In the genomic region with DNA sequence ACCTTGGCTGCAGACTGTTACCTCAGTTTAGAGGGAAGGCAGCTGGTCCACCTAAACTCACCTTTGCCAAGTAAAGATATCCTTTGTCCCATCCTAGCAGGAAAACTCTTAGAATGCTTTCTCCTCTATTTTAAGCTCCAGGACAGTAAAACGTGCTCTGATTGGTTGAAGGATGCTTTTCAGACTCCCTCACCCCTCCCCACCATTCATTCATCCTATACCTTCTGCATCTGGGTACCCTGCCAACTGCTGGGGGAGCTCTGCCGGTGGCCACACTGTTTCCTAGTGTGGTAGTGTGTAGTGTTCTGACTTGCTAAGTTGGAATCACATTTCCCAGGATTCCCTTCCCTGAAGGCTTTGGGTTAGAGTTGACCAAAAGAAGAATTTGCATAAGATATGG, we compare ENCODE assay signal across 20 cellular contexts. TPM values are rescaled to one million over a fixed set of nuclear protein-coding genes. Genes with fewer than 3 reads are reported as not detected.
"Had no signal": no experiment of that assay in that cellular context is flagged by ENCODE, and none has a peak within 500 bp of the region (broad histone marks: within the 10 kb centered on the region; RNA-seq: fewer than 3 reads in every experiment).

No MANE protein-coding gene starts in this region.

- H3K27ac ChIP-seq: esophagus squamous epithelium, gastroesophageal sphincter, psoas muscle, spleen, testis had no signal

- H3K36me3 ChIP-seq: esophagus squamous epithelium, gastroesophageal sphincter, pancreas, spleen, tibial nerve had no signal

- H3K9me3 Mint-ChIP-seq: central memory CD8-positive, alpha-beta T cell; nephron progenitor cell; stimulated activated memory B cell treated with anti-CD40 and anti-IgM and Interleukin-4, amounts not matched to agents 10 μg/mL and 1 μg/mL and 100 μg/mL, for 72 hours; stimulated activated naive CD8-positive, alpha-beta T cell treated with anti-CD3 and anti-CD28 coated beads, Interleukin-15, amount 100 ng/mL, for 72 hours had no signal

- H3K4me3 Mint-ChIP-seq: central memory CD8-positive, alpha-beta T cell; naive thymus-derived CD4-positive, alpha-beta T cell; nephron progenitor cell; stimulated activated memory B cell treated with anti-CD40 and anti-IgM and Interleukin-4, amounts not matched to agents 10 μg/mL and 1 μg/mL and 100 μg/mL, for 72 hours; stimulated activated naive CD8-positive, alpha-beta T cell treated with anti-CD3 and anti-CD28 coated beads, Interleukin-15, amount 100 ng/mL, for 72 hours had no signal

- H3K36me3 Mint-ChIP-seq: naive thymus-derived CD4-positive, alpha-beta T cell; stimulated activated memory B cell treated with anti-CD40 and anti-IgM and Interleukin-4, amounts not matched to agents 10 μg/mL and 1 μg/mL and 100 μg/mL, for 72 hours had no signal

- ATAC-seq: gastroesophageal sphincter; naive thymus-derived CD4-positive, alpha-beta T cell; psoas muscle; stimulated activated memory B cell treated with anti-CD40 and anti-IgM and Interleukin-4, amounts not matched to agents 10 μg/mL and 1 μg/mL and 100 μg/mL, for 72 hours; stimulated activated naive CD8-positive, alpha-beta T cell treated with anti-CD3 and anti-CD28 coated beads, Interleukin-15, amount 100 ng/mL, for 72 hours had no signal

- H3K4me1 Mint-ChIP-seq: central memory CD8-positive, alpha-beta T cell; naive thymus-derived CD4-positive, alpha-beta T cell; nephron progenitor cell; stimulated activated memory B cell treated with anti-CD40 and anti-IgM and Interleukin-4, amounts not matched to agents 10 μg/mL and 1 μg/mL and 100 μg/mL, for 72 hours; stimulated activated naive CD8-positive, alpha-beta T cell treated with anti-CD3 and anti-CD28 coated beads, Interleukin-15, amount 100 ng/mL, for 72 hours had no signal

- H3K27me3 ChIP-seq: esophagus squamous epithelium, gastroesophageal sphincter, pancreas, testis, tibial nerve had no signal

- DNase-seq: cortex of kidney; effector memory CD4-positive, alpha-beta T cell; esophagus squamous epithelium; foreskin fibroblast; glutamatergic neuron; naive thymus-derived CD4-positive, alpha-beta T cell; nephron progenitor cell; psoas muscle; spleen; stimulated activated CD4-positive, alpha-beta T cell treated with anti-CD3 and anti-CD28 coated beads, Interleukin-15, amount 100 ng/mL, for 24 hours; stimulated activated CD4-positive, alpha-beta T cell treated with anti-CD3 and anti-CD28 coated beads, Interleukin-1b, Interleukin-23, amount 100 ng/mL, for 48 hours; stimulated activated CD4-positive, alpha-beta T cell treated with anti-CD3 and anti-CD28 coated beads, Interleukin-4, amount 100 ng/mL, for 24 hours; stimulated activated naive CD8-positive, alpha-beta T cell treated with anti-CD3 and anti-CD28 coated beads, Interleukin-15, amount 100 ng/mL, for 72 hours; testis had no signal

- H3K4me3 ChIP-seq: esophagus squamous epithelium, gastroesophageal sphincter, pancreas, psoas muscle, spleen, testis, tibial nerve had no signal

- H3K27ac Mint-ChIP-seq: naive thymus-derived CD4-positive, alpha-beta T cell; nephron progenitor cell; stimulated activated memory B cell treated with anti-CD40 and anti-IgM and Interleukin-4, amounts not matched to agents 10 μg/mL and 1 μg/mL and 100 μg/mL, for 72 hours had no signal

- H3K9me3 ChIP-seq: esophagus squamous epithelium, gastroesophageal sphincter, pancreas, psoas muscle, spleen, testis, tibial nerve had no signal

- H3K27me3 Mint-ChIP-seq: central memory CD8-positive, alpha-beta T cell; stimulated activated memory B cell treated with anti-CD40 and anti-IgM and Interleukin-4, amounts not matched to agents 10 μg/mL and 1 μg/mL and 100 μg/mL, for 72 hours; stimulated activated naive CD8-positive, alpha-beta T cell treated with anti-CD3 and anti-CD28 coated beads, Interleukin-15, amount 100 ng/mL, for 72 hours had no signal

- H3K4me1 ChIP-seq: esophagus squamous epithelium, gastroesophageal sphincter, psoas muscle, spleen, testis, tibial nerve had no signal

RNA-seq across cellular contexts. Expression of a gene that starts 26.3 kb away (rescaled TPM):
- total RNA-seq: subcutaneous adipose tissue had no signal
- polyA plus RNA-seq: naive thymus-derived CD4-positive, alpha-beta T cell had no signal
